ENCODE assay signal across 12 cellular contexts in genomic region chr3:125948951-125949350, GRCh38. TPM values are rescaled to one million over a fixed set of nuclear protein-coding genes. Genes with fewer than 3 reads are reported as not detected.
A peak's percentile ranks its signal among the peaks of the same experiment; 100 is the strongest.
DNase-seq lines count a peak whose midpoint lies in the region; ATAC-seq, FAIRE-seq and TF ChIP-seq lines count a peak whose summit lies in the region.
"Not testable (repeated sequence)": the region's sequence is repeated elsewhere in the genome, so short reads cannot be mapped to it uniquely, and the experiment has no call there.
"Had no signal": no experiment of that assay in that cellular context is flagged by ENCODE, and none has a peak within 500 bp of the region (broad histone marks: within the 10 kb centered on the region; RNA-seq: fewer than 3 reads in every experiment).

No MANE protein-coding gene starts in this region.

- H3K4me3 ChIP-seq in fibroblast of mammary gland (ENCODE audit: control insufficient read depth, low read depth, low read length); keratinocyte (ENCODE audit: control insufficient read depth in 2 of 3, extremely low read depth in 1 of 3, insufficient read depth in 2 of 3, low read depth in 1 of 3, low read length in 3 of 3): not testable (repeated sequence)

- DNase-seq in AG20443 (ENCODE audit: low spot score) (peak; percentile 24), GM04504 (ENCODE audit: low read depth) (peak; percentile 43), M059J (ENCODE audit: low read depth) (peak; percentile 96), RPMI7951 (ENCODE audit: low read depth) (peak; percentile 91), fibroblast of mammary gland (ENCODE audit: low read depth) (peak; percentile 11), keratinocyte (ENCODE audit: low read depth, low spot score) (peak; percentile 71)
- DNase-seq in activated naive CD4-positive, alpha-beta T cell treated with anti-CD3 and anti-CD28 coated beads, Interleukin-2, amount 50 U/mL, for 72 hours (ENCODE audit: low spot score in 2 of 2), result not testable (repeated sequence)

- not testable (repeated sequence) for H3K27ac ChIP-seq in keratinocyte (ENCODE audit: control insufficient read depth, insufficient read depth, low read length)

- H3K27me3 ChIP-seq in keratinocyte (ENCODE audit: control insufficient read depth, extremely low read depth, insufficient read depth, low read length), result not testable (repeated sequence)

- dilution Hi-C loops in keratinocyte (cut with MboI; ENCODE audit: extremely low pct_ligation_motif_present, low sequenced_read_pairs), result not testable (repeated sequence)

- not testable (repeated sequence) for H3K9me3 ChIP-seq in keratinocyte (ENCODE audit: control insufficient read depth, low read depth, low read length)

- H3K27me3 Mint-ChIP-seq in stimulated activated memory B cell treated with anti-CD40 and anti-IgM and Interleukin-4, amounts not matched to agents 10 μg/mL and 1 μg/mL and 100 μg/mL, for 72 hours, result peaks cover 39% of the 10 kb centered on the region

- not testable (repeated sequence) for H2AFZ ChIP-seq in keratinocyte (ENCODE audit: control insufficient read depth, low read length)

- not testable (repeated sequence) for H3K4me1 ChIP-seq in keratinocyte (ENCODE audit: control insufficient read depth, extremely low read depth, insufficient read depth, low read length)

- not testable (repeated sequence) for H3K4me2 ChIP-seq in keratinocyte (ENCODE audit: control insufficient read depth, extremely low read depth, insufficient read depth, low read depth, low read length)

- peak; percentile 34 to 49 for ATAC-seq in activated naive CD4-positive, alpha-beta T cell treated with anti-CD3 and anti-CD28 coated beads, Interleukin-2, amount 50 U/mL, for 72 hours
- ATAC-seq in stimulated activated memory B cell treated with anti-CD40 and anti-IgM and Interleukin-4, amounts not matched to agents 10 μg/mL and 1 μg/mL and 100 μg/mL, for 72 hours, result peak; percentile 68

- H3K4me3 Mint-ChIP-seq in stimulated activated memory B cell treated with anti-CD40 and anti-IgM and Interleukin-4, amounts not matched to agents 10 μg/mL and 1 μg/mL and 100 μg/mL, for 72 hours, result not testable (repeated sequence)

- TF ChIP-seq CTCF in fibroblast of mammary gland (conservative IDR thresholded peaks at IDR 0.05; ENCODE audit: control insufficient read depth, insufficient read depth, low read depth, low read length); keratinocyte (optimal IDR thresholded peaks at IDR 0.05 in 1 of 3, IDR thresholded peaks at IDR 0.05 in 1 of 3, conservative IDR thresholded peaks at IDR 0.05 in 1 of 3; ENCODE audit: extremely low read depth in 1 of 3, insufficient read depth in 2 of 3, low read length in 3 of 3): not testable (repeated sequence)

- not testable (repeated sequence) for H3K36me3 ChIP-seq in keratinocyte (ENCODE audit: control insufficient read depth in 2 of 2, extremely low read depth in 1 of 2, insufficient read depth in 2 of 2, low read length in 2 of 2)

- not testable (repeated sequence) for H3K9me3 Mint-ChIP-seq in activated naive CD4-positive, alpha-beta T cell treated with anti-CD3 and anti-CD28 coated beads, Interleukin-2, amount 50 U/mL, for 72 hours; stimulated activated memory B cell treated with anti-CD40 and anti-IgM and Interleukin-4, amounts not matched to agents 10 μg/mL and 1 μg/mL and 100 μg/mL, for 72 hours

- H4K20me1 ChIP-seq in keratinocyte (ENCODE audit: control insufficient read depth, extremely low read depth, insufficient read depth, low read length), result not testable (repeated sequence)

- H3K9me1 ChIP-seq in keratinocyte (ENCODE audit: control insufficient read depth, extremely low read depth, insufficient read depth, low read length), result not testable (repeated sequence)

- FAIRE-seq in keratinocyte (lab: Jason Lieb, UNC), result peak; percentile 79

- H3K79me2 ChIP-seq in keratinocyte (ENCODE audit: control insufficient read depth, insufficient read depth, low read length), result not testable (repeated sequence)

- not testable (repeated sequence) for H3K4me1 Mint-ChIP-seq in stimulated activated memory B cell treated with anti-CD40 and anti-IgM and Interleukin-4, amounts not matched to agents 10 μg/mL and 1 μg/mL and 100 μg/mL, for 72 hours

- not testable (repeated sequence) for H3K36me3 Mint-ChIP-seq in activated naive CD4-positive, alpha-beta T cell treated with anti-CD3 and anti-CD28 coated beads, Interleukin-2, amount 50 U/mL, for 72 hours; stimulated activated memory B cell treated with anti-CD40 and anti-IgM and Interleukin-4, amounts not matched to agents 10 μg/mL and 1 μg/mL and 100 μg/mL, for 72 hours

- H3K9ac ChIP-seq in keratinocyte (ENCODE audit: control insufficient read depth, extremely low read depth, insufficient read depth, low read length), result not testable (repeated sequence)

- not testable (repeated sequence) for H3K27ac Mint-ChIP-seq in activated naive CD4-positive, alpha-beta T cell treated with anti-CD3 and anti-CD28 coated beads, Interleukin-2, amount 50 U/mL, for 72 hours; stimulated activated memory B cell treated with anti-CD40 and anti-IgM and Interleukin-4, amounts not matched to agents 10 μg/mL and 1 μg/mL and 100 μg/mL, for 72 hours

RNA-seq across cellular contexts. Expression of gene ROPN1B, which starts 20.0 kb away (rescaled TPM):
- total RNA-seq in M059J (2014; rRNA removed; shearing (Covaris generic)), result 0.15 and 8.8 TPM in 2 replicates
- total RNA-seq in RPMI7951 (2014; rRNA removed; shearing (Covaris generic)), result 1.2 and 1.3 TPM in 2 replicates
- not detected for total RNA-seq in activated naive CD4-positive, alpha-beta T cell treated with anti-CD3 and anti-CD28 coated beads, Interleukin-2, amount 50 U/mL, for 72 hours
- 0.12 to 0.14 TPM in 2 of 3 replicates, not detected in the other for polyA plus RNA-seq in keratinocyte
- not detected for polyA plus RNA-seq in keratinocyte (2011; ENCODE audit: low read depth)
- 0.21 TPM in 1 of 2 replicates, not detected in the other for polyA plus RNA-seq in keratinocyte (2011; cell fraction: cytosol; rRNA removed)
- polyA plus RNA-seq in keratinocyte (2011; cell fraction: nucleus; rRNA removed), result not detected in 2 replicates
- not detected in 2 replicates for polyA plus RNA-seq in keratinocyte (2012; ENCODE audit: low replicate concordance)
- polyA minus RNA-seq in keratinocyte, result not detected in 3 replicates
- not detected for polyA minus RNA-seq in keratinocyte (2011; cell fraction: cytosol; rRNA and poly(A)+ RNA removed)
- polyA minus RNA-seq in keratinocyte (2011; cell fraction: nucleus; rRNA and poly(A)+ RNA removed), result not detected in 2 replicates
- total RNA-seq: GM23338, K562, NCI-H460 had no signal
- polyA plus RNA-seq: A549, GM23338, K562 had no signal
